ENCODE assay signal across 7 cellular contexts in the genomic region with DNA sequence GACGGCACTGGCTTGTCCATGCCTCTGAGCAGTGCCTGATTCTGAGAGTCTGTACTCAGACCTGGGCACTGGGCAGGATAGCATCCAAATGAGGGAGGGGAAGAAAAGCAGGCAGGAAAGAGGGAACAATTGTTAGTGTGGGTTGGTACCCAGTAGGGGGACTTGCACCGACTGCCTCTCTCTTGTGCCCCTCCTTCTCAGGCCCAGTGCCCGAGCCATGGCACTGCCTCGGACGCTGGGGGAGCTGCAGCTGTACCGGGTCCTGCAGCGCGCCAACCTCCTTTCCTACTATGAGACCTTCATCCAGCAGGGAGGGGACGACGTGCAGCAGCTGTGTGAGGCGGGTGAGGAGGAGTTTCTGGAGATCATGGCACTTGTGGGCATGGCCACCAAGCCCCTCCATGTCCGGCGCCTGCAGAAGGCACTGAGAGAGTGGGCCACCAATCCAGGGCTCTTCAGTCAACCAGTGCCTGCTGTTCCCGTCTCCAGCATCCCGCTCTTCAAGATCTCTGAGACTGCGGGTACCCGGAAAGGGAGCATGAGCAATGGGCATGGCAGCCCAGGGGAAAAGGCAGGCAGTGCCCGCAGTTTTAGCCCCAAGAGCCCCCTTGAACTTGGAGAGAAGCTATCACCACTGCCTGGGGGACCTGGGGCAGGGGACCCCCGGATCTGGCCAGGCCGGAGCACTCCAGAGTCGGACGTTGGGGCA. TPM values are rescaled to one million over a fixed set of nuclear protein-coding genes. Genes with fewer than 3 reads are reported as not detected.
DNase-seq lines count a peak whose midpoint lies in the region; ATAC-seq, FAIRE-seq and TF ChIP-seq lines count a peak whose summit lies in the region.
"Had no signal": no experiment of that assay in that cellular context is flagged by ENCODE, and none has a peak within 500 bp of the region (broad histone marks: within the 10 kb centered on the region; RNA-seq: fewer than 3 reads in every experiment).

No MANE protein-coding gene starts in this region.

- H3K27me3 ChIP-seq in bronchial epithelial cell (ENCODE audit: control insufficient read depth, insufficient read depth, low read length): no peaks in the 10 kb centered on the region

- TF ChIP-seq CTCF in GM20000 (IDR thresholded peaks at IDR 0.05; ENCODE audit: extremely low read depth, missing control alignments) (no peak), bronchial epithelial cell (IDR thresholded peaks at IDR 0.05; ENCODE audit: insufficient read depth, low read length, severe bottlenecking) (peak; percentile 29)

- DNase-seq in GM20000 (ENCODE audit: low spot score) (peak; percentile 2), bronchial epithelial cell (ENCODE audit: low read depth) (no peak), occipital lobe (lab: John Stamatoyannopoulos, UW) (peak; percentile 50), left colon (no peak)

- peak overlapping the region; percentile 55 for H3K4me3 ChIP-seq in bronchial epithelial cell (ENCODE audit: low read depth, low read length)

- peaks cover 27% of the 10 kb centered on the region for H3K36me3 ChIP-seq in bronchial epithelial cell (ENCODE audit: control insufficient read depth, insufficient read depth, low read length)

- ATAC-seq in HG03025 (IDR thresholded peaks at IDR 0.05; ENCODE audit: low FRiP score, unreplicated experiment): no peak
- no peak for ATAC-seq in GM19463 (IDR thresholded peaks at IDR 0.05; ENCODE audit: unreplicated experiment)
- ATAC-seq in left colon: no peak

- intact Hi-C loops in left colon (cut with DNase I, micrococcal nuclease): no loop called here

- no peak for FAIRE-seq in bronchial epithelial cell (lab: Jason Lieb, UNC)
- FAIRE-seq: colon had no signal

RNA-seq across cellular contexts. Expression of a gene that starts 2.2 kb away (rescaled TPM):
- total RNA-seq in bronchial epithelial cell: 33.0 and 40.5 TPM in 2 replicates
- 33.2 TPM for total RNA-seq in occipital lobe
- 1 to 10 TPM; 2.3 to 8.9 TPM for total RNA-seq in left colon

RNA-seq across cellular contexts. Expression of a gene that starts 12.5 kb away (rescaled TPM):
- total RNA-seq in bronchial epithelial cell (4.2 and 5.2 TPM in 2 replicates), occipital lobe (7.6 TPM), left colon (1 to 10 TPM; 4.9 to 5.8 TPM)

RNA-seq across cellular contexts. Expression of a gene that starts 20.1 kb away (rescaled TPM):
- total RNA-seq in bronchial epithelial cell: 30.8 and 77.7 TPM in 2 replicates
- 4.7 TPM for total RNA-seq in occipital lobe
- total RNA-seq in left colon: 100 to 1,000 TPM; 182 to 214 TPM

RNA-seq across cellular contexts. Expression of a gene that starts 37.2 kb away (rescaled TPM):
- total RNA-seq in bronchial epithelial cell (24.5 and 44.2 TPM in 2 replicates), occipital lobe (65.4 TPM), left colon (100 to 1,000 TPM; 117 to 119 TPM)

RNA-seq across cellular contexts. Expression of a gene that starts 41.1 kb away (rescaled TPM):
- total RNA-seq in bronchial epithelial cell: under 0.01 and 0.13 TPM in 2 replicates
- not detected for total RNA-seq in occipital lobe
- total RNA-seq in left colon: 100 to 1,000 TPM; 281 to 296 TPM

Comparison
In these comparisons a context has a peak if more than half of its experiments do, and no peak if none do; other contexts are left out.
1. DNase-seq: peak in GM20000 (single experiment) and occipital lobe (single experiment); none in bronchial epithelial cell (single experiment) and left colon (0 of 2).